In genomic region chr14:91313154-91313850, GRCh38 we compare ENCODE assay signal across 25 cellular contexts.
A peak's percentile ranks its signal among the peaks of the same experiment; 100 is the strongest.
DNase-seq lines count a peak whose midpoint lies in the region; ATAC-seq, FAIRE-seq and TF ChIP-seq lines count a peak whose summit lies in the region.
"Had no signal": no experiment of that assay in that cellular context is flagged by ENCODE, and none has a peak within 500 bp of the region (broad histone marks: within the 10 kb centered on the region; RNA-seq: fewer than 3 reads in every experiment).

No MANE protein-coding gene starts in this region.

- H3K27me3 Mint-ChIP-seq in T-helper 17 cell: no peaks in the 10 kb centered on the region
- H3K27me3 Mint-ChIP-seq in effector memory CD8-positive, alpha-beta T cell: no peaks in the 10 kb centered on the region

- no peak for TF ChIP-seq RAD21 in HepG2 (CRISPR knock-in tag; IDR thresholded peaks at IDR 0.05)

- H3K27me3 ChIP-seq in HepG2 (ENCODE audit: control insufficient read depth in 1 of 2, insufficient read depth in 2 of 2, low read length in 2 of 2) (no peaks in the 10 kb centered on the region), right lobe of liver (no peaks in the 10 kb centered on the region), upper lobe of right lung (no peaks in the 10 kb centered on the region), MG63 (no peaks in the 10 kb centered on the region), tibial artery (peaks cover 0 to 16% of the 10 kb centered on the region in 2 donors)
- H3K27me3 ChIP-seq: breast epithelium, SJCRH30, transverse colon had no signal

- H3K9me3 ChIP-seq in HepG2 (ENCODE audit: low read length) (no peaks in the 10 kb centered on the region), right lobe of liver (no peaks in the 10 kb centered on the region), T-helper 17 cell (ENCODE audit: control insufficient read depth, low read length, poor library complexity, severe bottlenecking) (no peaks in the 10 kb centered on the region), upper lobe of right lung (no peaks in the 10 kb centered on the region), MG63 (no peaks in the 10 kb centered on the region), tibial artery (no peaks in the 10 kb centered on the region)
- H3K9me3 ChIP-seq: breast epithelium, heart right ventricle, SJCRH30, transverse colon had no signal

- no peak overlapping the region for H2AFZ ChIP-seq in HepG2 (ENCODE audit: low read length)
- H2AFZ ChIP-seq: GM23338 had no signal

- no peak for ATAC-seq in HepG2
- no peak for ATAC-seq in right lobe of liver
- no peak for ATAC-seq in T-helper 17 cell
- no peak for ATAC-seq in effector memory CD8-positive, alpha-beta T cell (replicated peaks)
- no peak for ATAC-seq in upper lobe of right lung
- ATAC-seq: GM23338, heart right ventricle, left ventricle myocardium superior, PC-3, right cardiac atrium had no signal

- TF ChIP-seq CTCF in HepG2 (CRISPR knock-in tag; IDR thresholded peaks at IDR 0.05) (no peak), right lobe of liver (IDR thresholded peaks at IDR 0.05) (no peak), upper lobe of right lung (IDR thresholded peaks at IDR 0.05) (no peak), tibial artery (IDR thresholded peaks at IDR 0.05) (no peak)

- no peak overlapping the region for H3K4me3 ChIP-seq in HepG2 (replicated peaks in 1 of 3; ENCODE audit: insufficient read depth in 1 of 3, low read depth in 2 of 3, low read length in 3 of 3)
- H3K4me3 ChIP-seq in right lobe of liver: no peak overlapping the region
- no peak overlapping the region for H3K4me3 ChIP-seq in upper lobe of right lung
- no peak overlapping the region for H3K4me3 ChIP-seq in MG63
- H3K4me3 ChIP-seq in tibial artery: no peak overlapping the region
- H3K4me3 ChIP-seq: breast epithelium, GM23338, heart right ventricle, SJCRH30, transverse colon had no signal

- intact Hi-C loops in HepG2 (cut with micrococcal nuclease; ENCODE audit: unreplicated experiment): no loop called here
- intact Hi-C loops in right lobe of liver (cut with DNase I): no loop called here
- intact Hi-C loops in upper lobe of right lung (cut with DNase I): no loop called here
- intact Hi-C loops in tibial artery (cut with DNase I; ENCODE audit: low total_unique reads): no loop called here

- H3K27ac Mint-ChIP-seq in T-helper 17 cell: peak overlapping the region; percentile 99
- peak overlapping the region; percentile 76 to 94 for H3K27ac Mint-ChIP-seq in effector memory CD8-positive, alpha-beta T cell
- H3K27ac Mint-ChIP-seq: GM23338 had no signal

- POLR2A ChIA-PET in HepG2 (lab: Yijun Ruan, JAX): no interaction called here

- CTCF ChIA-PET in HepG2 (lab: Yijun Ruan, JAX; ENCODE audit: low intra/inter-chr PET ratio, low total read pairs): no interaction called here

- no peak for DNase-seq in HepG2 (ENCODE audit: low spot score)
- no peak for DNase-seq in right lobe of liver
- no peak for DNase-seq in T-helper 17 cell
- no peak for DNase-seq in effector memory CD8-positive, alpha-beta T cell
- DNase-seq in upper lobe of right lung: peak; percentile 62
- DNase-seq in NCI-H1694 (lab: John Stamatoyannopoulos, UW): no peak
- DNase-seq in MG63: no peak
- DNase-seq in tibial artery: no peak
- DNase-seq: activated CD4-positive, CD25-positive, alpha-beta regulatory T cell; activated CD8-positive, alpha-beta memory T cell treated with anti-CD3 and anti-CD28 coated beads, Interleukin-2, amount 50 U/mL, for 48 hours; cortex of kidney; heart right ventricle; left ventricle myocardium superior; NCI-H1417 treated with DMSO at 0.1 percent for 48 hours; NCI-H748 treated with DMSO at 0.1 percent for 48 hours; PC-3; SJCRH30; stimulated activated CD4-positive, alpha-beta T cell treated with anti-CD3 and anti-CD28 coated beads, Interleukin-15, amount 100 ng/mL, for 24 hours; stimulated activated naive CD4-positive, alpha-beta T cell; T-helper 9 cell; transverse colon had no signal

- peaks cover 15 to 44% of the 10 kb centered on the region in 2 experiments for H3K36me3 ChIP-seq in HepG2 (replicated peaks in 1 of 2; ENCODE audit: control insufficient read depth in 1 of 2, insufficient read depth in 2 of 2, low read length in 2 of 2)
- peaks cover 0 to 3% (median 0%) of the 10 kb centered on the region in 4 donors for H3K36me3 ChIP-seq in right lobe of liver
- peaks cover 39% of the 10 kb centered on the region for H3K36me3 ChIP-seq in upper lobe of right lung
- no peaks in the 10 kb centered on the region for H3K36me3 ChIP-seq in MG63
- H3K36me3 ChIP-seq in tibial artery: peaks cover 0 to 12% (median 0%) of the 10 kb centered on the region in 3 donors
- H3K36me3 ChIP-seq: breast epithelium, transverse colon had no signal

- H3K4me2 ChIP-seq in HepG2 (ENCODE audit: low read depth, low read length): no peak overlapping the region
- H3K4me2 ChIP-seq: GM23338 had no signal

- no peaks in the 10 kb centered on the region for H4K20me1 ChIP-seq in HepG2 (ENCODE audit: insufficient read depth, low read length)

- no peaks in the 10 kb centered on the region for H3K9me3 Mint-ChIP-seq in effector memory CD8-positive, alpha-beta T cell

- FAIRE-seq in HepG2 (lab: Jason Lieb, UNC): no peak
- FAIRE-seq: D721Med had no signal

- H3K4me3 Mint-ChIP-seq in T-helper 17 cell: peak overlapping the region; percentile 75
- H3K4me3 Mint-ChIP-seq in effector memory CD8-positive, alpha-beta T cell: peak overlapping the region; percentile 8 to 20
- H3K4me3 Mint-ChIP-seq: GM23338 had no signal

- 96% methylated on average over 34 of the region's 34 CpGs for WGBS in HepG2 (ENCODE audit: low lambda C conversion rate)
- 91% methylated on average over 22 of the region's 34 CpGs for WGBS in right lobe of liver (ENCODE audit: insufficient coverage, low coverage, low lambda C conversion rate, missing lambda C conversion rate)

- peaks cover 22% of the 10 kb centered on the region for H3K36me3 Mint-ChIP-seq in T-helper 17 cell (ENCODE audit: low read depth)
- H3K36me3 Mint-ChIP-seq in effector memory CD8-positive, alpha-beta T cell (ENCODE audit: insufficient read depth): peaks cover 97% of the 10 kb centered on the region

- peaks cover 65% of the 10 kb centered on the region for H3K4me1 Mint-ChIP-seq in T-helper 17 cell
- H3K4me1 Mint-ChIP-seq in effector memory CD8-positive, alpha-beta T cell (ENCODE audit: low read depth in 2 of 2): peaks cover 60 to 65% of the 10 kb centered on the region in 2 donors

- in situ Hi-C loops in HepG2 (cut with HindIII; ENCODE audit: extremely low pct_ligation_motif_present, low pct_unique_long_range_greater_than_20kb): no loop called here

- H3K9ac ChIP-seq in HepG2 (ENCODE audit: insufficient read depth, low read depth, low read length): no peak overlapping the region

- TSS peak; percentile 64 for BruUV-seq in HepG2 (replicated peaks; lab: Mats Ljungman, UMichigan)

- H3K4me1 ChIP-seq in HepG2 (ENCODE audit: insufficient read depth, low read length): no peaks in the 10 kb centered on the region
- no peaks in the 10 kb centered on the region for H3K4me1 ChIP-seq in right lobe of liver
- H3K4me1 ChIP-seq in upper lobe of right lung: peaks cover 26% of the 10 kb centered on the region
- peaks cover 0 to 9% (median 1%) of the 10 kb centered on the region in 4 donors for H3K4me1 ChIP-seq in tibial artery
- H3K4me1 ChIP-seq: SJCRH30 had no signal

- no peaks in the 10 kb centered on the region for H3K79me2 ChIP-seq in HepG2 (ENCODE audit: insufficient read depth, low read length)

- TF ChIP-seq EP300 in HepG2 (IDR thresholded peaks at IDR 0.05; ENCODE audit: low read depth in 2 of 2, low read length in 2 of 2) (no peak), HepG2 (CRISPR knock-in tag; IDR thresholded peaks at IDR 0.05; ENCODE audit: borderline replicate concordance) (no peak)

- H3K27ac ChIP-seq in HepG2 (ENCODE audit: extremely low read length, insufficient read depth, low read length) (no peak overlapping the region), right lobe of liver (no peak overlapping the region), upper lobe of right lung (no peak overlapping the region), tibial artery (no peak overlapping the region)
- H3K27ac ChIP-seq: breast epithelium, heart right ventricle, SJCRH30, transverse colon had no signal

- no peak for TF ChIP-seq POLR2A in HepG2 (IDR thresholded peaks at IDR 0.05; ENCODE audit: insufficient read depth in 1 of 2, low read depth in 2 of 2, low read length in 2 of 2)
- TF ChIP-seq POLR2A in right lobe of liver (IDR thresholded peaks at IDR 0.05): no peak

TF ChIP-seq in HepG2, 621 proteins besides CTCF, POLR2A, EP300 and RAD21 (continues in another document):
- TF ChIP-seq CAMTA2 (CRISPR knock-in tag; IDR thresholded peaks at IDR 0.05; ENCODE audit: borderline replicate concordance): no peak
- no peak for TF ChIP-seq TCF7L2 (IDR thresholded peaks at IDR 0.05; ENCODE audit: low read depth, low read length)
- no peak for TF ChIP-seq ZSCAN20 (CRISPR knock-in tag; IDR thresholded peaks at IDR 0.05; ENCODE audit: borderline replicate concordance)
- no peak for TF ChIP-seq AKAP8 (CRISPR knock-in tag; IDR thresholded peaks at IDR 0.05)
- no peak for TF ChIP-seq ZNF512B (CRISPR knock-in tag; IDR thresholded peaks at IDR 0.05; ENCODE audit: borderline replicate concordance)
- TF ChIP-seq HIVEP1 (CRISPR knock-in tag; IDR thresholded peaks at IDR 0.05): no peak
- TF ChIP-seq MTF1 (CRISPR knock-in tag; IDR thresholded peaks at IDR 0.05): no peak
